ENCODE assay signal across 2 cellular contexts in the genomic region with DNA sequence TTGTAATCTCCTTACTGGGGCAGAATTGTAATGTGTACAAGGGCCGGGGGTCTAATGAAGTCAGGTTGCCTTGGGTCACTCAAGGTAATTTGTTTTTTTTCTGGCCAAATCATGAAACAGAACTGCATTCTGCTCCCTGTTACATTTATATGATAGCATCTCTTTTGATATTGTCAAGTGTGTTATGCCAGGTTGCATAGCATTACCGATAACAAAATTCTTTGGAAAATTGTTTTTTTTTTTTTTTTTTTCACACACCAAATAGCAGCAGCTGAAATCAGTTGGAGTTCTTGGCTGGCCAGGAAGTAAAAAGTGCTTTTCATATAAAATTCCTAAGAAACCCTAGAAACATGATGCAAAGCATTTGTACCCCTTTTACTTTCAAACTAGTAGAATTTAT.
TF ChIP-seq lines count a peak whose summit lies in the region.

No MANE protein-coding gene starts in this region.

TF ChIP-seq in HepG2, 621 proteins besides CTCF, POLR2A, EP300 and RAD21 (continued from another document):
- TF ChIP-seq, protein P1, sequence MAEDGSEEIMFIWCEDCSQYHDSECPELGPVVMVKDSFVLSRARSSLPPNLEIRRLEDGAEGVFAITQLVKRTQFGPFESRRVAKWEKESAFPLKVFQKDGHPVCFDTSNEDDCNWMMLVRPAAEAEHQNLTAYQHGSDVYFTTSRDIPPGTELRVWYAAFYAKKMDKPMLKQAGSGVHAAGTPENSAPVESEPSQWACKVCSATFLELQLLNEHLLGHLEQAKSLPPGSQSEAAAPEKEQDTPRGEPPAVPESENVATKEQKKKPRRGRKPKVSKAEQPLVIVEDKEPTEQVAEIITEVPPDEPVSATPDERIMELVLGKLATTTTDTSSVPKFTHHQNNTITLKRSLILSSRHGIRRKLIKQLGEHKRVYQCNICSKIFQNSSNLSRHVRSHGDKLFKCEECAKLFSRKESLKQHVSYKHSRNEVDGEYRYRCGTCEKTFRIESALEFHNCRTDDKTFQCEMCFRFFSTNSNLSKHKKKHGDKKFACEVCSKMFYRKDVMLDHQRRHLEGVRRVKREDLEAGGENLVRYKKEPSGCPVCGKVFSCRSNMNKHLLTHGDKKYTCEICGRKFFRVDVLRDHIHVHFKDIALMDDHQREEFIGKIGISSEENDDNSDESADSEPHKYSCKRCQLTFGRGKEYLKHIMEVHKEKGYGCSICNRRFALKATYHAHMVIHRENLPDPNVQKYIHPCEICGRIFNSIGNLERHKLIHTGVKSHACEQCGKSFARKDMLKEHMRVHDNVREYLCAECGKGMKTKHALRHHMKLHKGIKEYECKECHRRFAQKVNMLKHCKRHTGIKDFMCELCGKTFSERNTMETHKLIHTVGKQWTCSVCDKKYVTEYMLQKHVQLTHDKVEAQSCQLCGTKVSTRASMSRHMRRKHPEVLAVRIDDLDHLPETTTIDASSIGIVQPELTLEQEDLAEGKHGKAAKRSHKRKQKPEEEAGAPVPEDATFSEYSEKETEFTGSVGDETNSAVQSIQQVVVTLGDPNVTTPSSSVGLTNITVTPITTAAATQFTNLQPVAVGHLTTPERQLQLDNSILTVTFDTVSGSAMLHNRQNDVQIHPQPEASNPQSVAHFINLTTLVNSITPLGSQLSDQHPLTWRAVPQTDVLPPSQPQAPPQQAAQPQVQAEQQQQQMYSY (CRISPR knock-in tag; IDR thresholded peaks at IDR 0.05): no peak
- TF ChIP-seq, protein P2, sequence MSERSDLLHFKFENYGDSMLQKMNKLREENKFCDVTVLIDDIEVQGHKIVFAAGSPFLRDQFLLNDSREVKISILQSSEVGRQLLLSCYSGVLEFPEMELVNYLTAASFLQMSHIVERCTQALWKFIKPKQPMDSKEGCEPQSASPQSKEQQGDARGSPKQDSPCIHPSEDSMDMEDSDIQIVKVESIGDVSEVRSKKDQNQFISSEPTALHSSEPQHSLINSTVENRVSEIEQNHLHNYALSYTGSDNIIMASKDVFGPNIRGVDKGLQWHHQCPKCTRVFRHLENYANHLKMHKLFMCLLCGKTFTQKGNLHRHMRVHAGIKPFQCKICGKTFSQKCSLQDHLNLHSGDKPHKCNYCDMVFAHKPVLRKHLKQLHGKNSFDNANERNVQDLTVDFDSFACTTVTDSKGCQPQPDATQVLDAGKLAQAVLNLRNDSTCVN (CRISPR knock-in tag; IDR thresholded peaks at IDR 0.05; ENCODE audit: borderline replicate concordance): no peak
- TF ChIP-seq ZNF615 (CRISPR knock-in tag; IDR thresholded peaks at IDR 0.05; ENCODE audit: borderline replicate concordance) (no peak), NR2F6 (IDR thresholded peaks at IDR 0.05) (no peak), NR2F6 (CRISPR knock-in tag; IDR thresholded peaks at IDR 0.05) (no peak)
- TF ChIP-seq, protein P3, sequence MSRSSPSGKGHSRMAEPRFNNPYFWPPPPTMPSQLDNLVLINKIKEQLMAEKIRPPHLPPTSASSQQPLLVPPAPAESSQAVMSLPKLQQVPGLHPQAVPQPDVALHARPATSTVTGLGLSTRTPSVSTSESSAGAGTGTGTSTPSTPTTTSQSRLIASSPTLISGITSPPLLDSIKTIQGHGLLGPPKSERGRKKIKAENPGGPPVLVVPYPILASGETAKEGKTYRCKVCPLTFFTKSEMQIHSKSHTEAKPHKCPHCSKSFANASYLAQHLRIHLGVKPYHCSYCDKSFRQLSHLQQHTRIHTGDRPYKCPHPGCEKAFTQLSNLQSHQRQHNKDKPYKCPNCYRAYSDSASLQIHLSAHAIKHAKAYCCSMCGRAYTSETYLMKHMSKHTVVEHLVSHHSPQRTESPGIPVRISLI (CRISPR knock-in tag; IDR thresholded peaks at IDR 0.05; ENCODE audit: borderline replicate concordance): no peak

TF ChIP-seq in SK-N-SH, 30 proteins besides CTCF, POLR2A, EP300 and RAD21 (continued from another document):
- TF ChIP-seq, protein P4, sequence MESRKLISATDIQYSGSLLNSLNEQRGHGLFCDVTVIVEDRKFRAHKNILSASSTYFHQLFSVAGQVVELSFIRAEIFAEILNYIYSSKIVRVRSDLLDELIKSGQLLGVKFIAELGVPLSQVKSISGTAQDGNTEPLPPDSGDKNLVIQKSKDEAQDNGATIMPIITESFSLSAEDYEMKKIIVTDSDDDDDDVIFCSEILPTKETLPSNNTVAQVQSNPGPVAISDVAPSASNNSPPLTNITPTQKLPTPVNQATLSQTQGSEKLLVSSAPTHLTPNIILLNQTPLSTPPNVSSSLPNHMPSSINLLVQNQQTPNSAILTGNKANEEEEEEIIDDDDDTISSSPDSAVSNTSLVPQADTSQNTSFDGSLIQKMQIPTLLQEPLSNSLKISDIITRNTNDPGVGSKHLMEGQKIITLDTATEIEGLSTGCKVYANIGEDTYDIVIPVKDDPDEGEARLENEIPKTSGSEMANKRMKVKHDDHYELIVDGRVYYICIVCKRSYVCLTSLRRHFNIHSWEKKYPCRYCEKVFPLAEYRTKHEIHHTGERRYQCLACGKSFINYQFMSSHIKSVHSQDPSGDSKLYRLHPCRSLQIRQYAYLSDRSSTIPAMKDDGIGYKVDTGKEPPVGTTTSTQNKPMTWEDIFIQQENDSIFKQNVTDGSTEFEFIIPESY (IDR thresholded peaks at IDR 0.05; ENCODE audit: borderline replicate concordance, low read depth): no peak
- no peak for TF ChIP-seq FOXM1 (IDR thresholded peaks at IDR 0.05; ENCODE audit: low read depth)
- TF ChIP-seq MXI1 (IDR thresholded peaks at IDR 0.05; ENCODE audit: low read depth, low read length): no peak
- TF ChIP-seq, protein P5, sequence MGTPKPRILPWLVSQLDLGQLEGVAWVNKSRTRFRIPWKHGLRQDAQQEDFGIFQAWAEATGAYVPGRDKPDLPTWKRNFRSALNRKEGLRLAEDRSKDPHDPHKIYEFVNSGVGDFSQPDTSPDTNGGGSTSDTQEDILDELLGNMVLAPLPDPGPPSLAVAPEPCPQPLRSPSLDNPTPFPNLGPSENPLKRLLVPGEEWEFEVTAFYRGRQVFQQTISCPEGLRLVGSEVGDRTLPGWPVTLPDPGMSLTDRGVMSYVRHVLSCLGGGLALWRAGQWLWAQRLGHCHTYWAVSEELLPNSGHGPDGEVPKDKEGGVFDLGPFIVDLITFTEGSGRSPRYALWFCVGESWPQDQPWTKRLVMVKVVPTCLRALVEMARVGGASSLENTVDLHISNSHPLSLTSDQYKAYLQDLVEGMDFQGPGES (IDR thresholded peaks at IDR 0.05; ENCODE audit: low read depth, low read length): no peak
- TF ChIP-seq, protein P6, sequence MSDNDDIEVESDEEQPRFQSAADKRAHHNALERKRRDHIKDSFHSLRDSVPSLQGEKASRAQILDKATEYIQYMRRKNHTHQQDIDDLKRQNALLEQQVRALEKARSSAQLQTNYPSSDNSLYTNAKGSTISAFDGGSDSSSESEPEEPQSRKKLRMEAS (IDR thresholded peaks at IDR 0.05; ENCODE audit: low read depth): no peak
- TF ChIP-seq RXRA (IDR thresholded peaks at IDR 0.05; ENCODE audit: borderline replicate concordance, low read depth): no peak
- TF ChIP-seq, protein P7, sequence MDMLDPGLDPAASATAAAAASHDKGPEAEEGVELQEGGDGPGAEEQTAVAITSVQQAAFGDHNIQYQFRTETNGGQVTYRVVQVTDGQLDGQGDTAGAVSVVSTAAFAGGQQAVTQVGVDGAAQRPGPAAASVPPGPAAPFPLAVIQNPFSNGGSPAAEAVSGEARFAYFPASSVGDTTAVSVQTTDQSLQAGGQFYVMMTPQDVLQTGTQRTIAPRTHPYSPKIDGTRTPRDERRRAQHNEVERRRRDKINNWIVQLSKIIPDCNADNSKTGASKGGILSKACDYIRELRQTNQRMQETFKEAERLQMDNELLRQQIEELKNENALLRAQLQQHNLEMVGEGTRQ (IDR thresholded peaks at IDR 0.05; ENCODE audit: borderline replicate concordance, low read depth, low read length): no peak
- TF ChIP-seq MEF2A (IDR thresholded peaks at IDR 0.05; ENCODE audit: borderline replicate concordance, low read depth): no peak
- TF ChIP-seq POLR2AphosphoS5 (IDR thresholded peaks at IDR 0.05; ENCODE audit: low read depth, low read length): no peak
- TF ChIP-seq ELF1 (IDR thresholded peaks at IDR 0.05): no peak
- TF ChIP-seq GATA2 (CRISPR knock-in tag; IDR thresholded peaks at IDR 0.05): no peak
- TF ChIP-seq, protein P8, sequence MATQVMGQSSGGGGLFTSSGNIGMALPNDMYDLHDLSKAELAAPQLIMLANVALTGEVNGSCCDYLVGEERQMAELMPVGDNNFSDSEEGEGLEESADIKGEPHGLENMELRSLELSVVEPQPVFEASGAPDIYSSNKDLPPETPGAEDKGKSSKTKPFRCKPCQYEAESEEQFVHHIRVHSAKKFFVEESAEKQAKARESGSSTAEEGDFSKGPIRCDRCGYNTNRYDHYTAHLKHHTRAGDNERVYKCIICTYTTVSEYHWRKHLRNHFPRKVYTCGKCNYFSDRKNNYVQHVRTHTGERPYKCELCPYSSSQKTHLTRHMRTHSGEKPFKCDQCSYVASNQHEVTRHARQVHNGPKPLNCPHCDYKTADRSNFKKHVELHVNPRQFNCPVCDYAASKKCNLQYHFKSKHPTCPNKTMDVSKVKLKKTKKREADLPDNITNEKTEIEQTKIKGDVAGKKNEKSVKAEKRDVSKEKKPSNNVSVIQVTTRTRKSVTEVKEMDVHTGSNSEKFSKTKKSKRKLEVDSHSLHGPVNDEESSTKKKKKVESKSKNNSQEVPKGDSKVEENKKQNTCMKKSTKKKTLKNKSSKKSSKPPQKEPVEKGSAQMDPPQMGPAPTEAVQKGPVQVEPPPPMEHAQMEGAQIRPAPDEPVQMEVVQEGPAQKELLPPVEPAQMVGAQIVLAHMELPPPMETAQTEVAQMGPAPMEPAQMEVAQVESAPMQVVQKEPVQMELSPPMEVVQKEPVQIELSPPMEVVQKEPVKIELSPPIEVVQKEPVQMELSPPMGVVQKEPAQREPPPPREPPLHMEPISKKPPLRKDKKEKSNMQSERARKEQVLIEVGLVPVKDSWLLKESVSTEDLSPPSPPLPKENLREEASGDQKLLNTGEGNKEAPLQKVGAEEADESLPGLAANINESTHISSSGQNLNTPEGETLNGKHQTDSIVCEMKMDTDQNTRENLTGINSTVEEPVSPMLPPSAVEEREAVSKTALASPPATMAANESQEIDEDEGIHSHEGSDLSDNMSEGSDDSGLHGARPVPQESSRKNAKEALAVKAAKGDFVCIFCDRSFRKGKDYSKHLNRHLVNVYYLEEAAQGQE (IDR thresholded peaks at IDR 0.05; ENCODE audit: low read depth, low read length): no peak
- no peak for TF ChIP-seq FOSL2 (IDR thresholded peaks at IDR 0.05; ENCODE audit: borderline replicate concordance, low read depth)
- TF ChIP-seq RFX5 (IDR thresholded peaks at IDR 0.05; ENCODE audit: low read length): no peak
- no peak for TF ChIP-seq YY1 (IDR thresholded peaks at IDR 0.05; ENCODE audit: low read depth)
- TF ChIP-seq TAF1 (IDR thresholded peaks at IDR 0.05; ENCODE audit: borderline replicate concordance, low read depth, low read length): no peak
- TF ChIP-seq, protein P9, sequence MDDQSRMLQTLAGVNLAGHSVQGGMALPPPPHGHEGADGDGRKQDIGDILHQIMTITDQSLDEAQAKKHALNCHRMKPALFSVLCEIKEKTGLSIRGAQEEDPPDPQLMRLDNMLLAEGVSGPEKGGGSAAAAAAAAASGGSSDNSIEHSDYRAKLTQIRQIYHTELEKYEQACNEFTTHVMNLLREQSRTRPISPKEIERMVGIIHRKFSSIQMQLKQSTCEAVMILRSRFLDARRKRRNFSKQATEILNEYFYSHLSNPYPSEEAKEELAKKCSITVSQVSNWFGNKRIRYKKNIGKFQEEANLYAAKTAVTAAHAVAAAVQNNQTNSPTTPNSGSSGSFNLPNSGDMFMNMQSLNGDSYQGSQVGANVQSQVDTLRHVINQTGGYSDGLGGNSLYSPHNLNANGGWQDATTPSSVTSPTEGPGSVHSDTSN (IDR thresholded peaks at IDR 0.05): no peak
